In genomic region chr4:107444-108429, GRCh38 we compare ENCODE assay signal across 13 cellular contexts. TPM values are rescaled to one million over a fixed set of nuclear protein-coding genes. Genes with fewer than 3 reads are reported as not detected.
A peak's percentile ranks its signal among the peaks of the same experiment; 100 is the strongest.
DNase-seq lines count a peak whose midpoint lies in the region; ATAC-seq, FAIRE-seq and TF ChIP-seq lines count a peak whose summit lies in the region.
"Had no signal": no experiment of that assay in that cellular context is flagged by ENCODE, and none has a peak within 500 bp of the region (broad histone marks: within the 10 kb centered on the region; RNA-seq: fewer than 3 reads in every experiment).

No MANE protein-coding gene starts in this region.

- H3K27me3 ChIP-seq in CD8-positive, alpha-beta T cell (ENCODE audit: insufficient read depth, low read length) = no peaks in the 10 kb centered on the region
- peaks cover 52% of the 10 kb centered on the region for H3K27me3 ChIP-seq in WERI-Rb-1 (ENCODE audit: insufficient read depth, low read depth, severe bottlenecking)
- peaks cover 0 to 22% of the 10 kb centered on the region in 2 donors for H3K27me3 ChIP-seq in right atrium auricular region
- peaks cover 0 to 15% (median 0%) of the 10 kb centered on the region in 4 donors for H3K27me3 ChIP-seq in pancreas

- H3K4me3 ChIP-seq in CD8-positive, alpha-beta T cell (ENCODE audit: low read depth, low read length) = no peak overlapping the region
- peak overlapping the region; percentile 14; the same call in 1 of the 2 replicates for H3K4me3 ChIP-seq in WERI-Rb-1 (ENCODE audit: low read depth, low read length)
- peak overlapping the region; percentile 8 to 43 for H3K4me3 ChIP-seq in right atrium auricular region
- peak overlapping the region in 3 of 4 donors; percentile 7 to 45 (median 34) for H3K4me3 ChIP-seq in pancreas

- peaks cover 3% of the 10 kb centered on the region for H3K4me1 Mint-ChIP-seq in CD8-positive, alpha-beta T cell (ENCODE audit: low read depth)

- H3K27ac ChIP-seq in CD8-positive, alpha-beta T cell (ENCODE audit: low read depth, low read length) = no peak overlapping the region
- H3K27ac ChIP-seq in WERI-Rb-1 = no peak overlapping the region
- no peak overlapping the region for H3K27ac ChIP-seq in right atrium auricular region
- no peak overlapping the region for H3K27ac ChIP-seq in pancreas

- no peak for FAIRE-seq in pancreas (lab: Jason Lieb, UNC)

- CTCF ChIA-PET in CD8-positive, alpha-beta T cell (lab: Charles Lee) = no interaction called here

- H3K9me3 ChIP-seq in CD8-positive, alpha-beta T cell (ENCODE audit: low read length) = peaks cover 3% of the 10 kb centered on the region
- H3K9me3 ChIP-seq in WERI-Rb-1 (ENCODE audit: severe bottlenecking) (peaks cover 52% of the 10 kb centered on the region), right atrium auricular region (peaks cover 0 to 40% of the 10 kb centered on the region in 2 donors), pancreas (no peaks in the 10 kb centered on the region)

- intact Hi-C loops in CD8-positive, alpha-beta T cell (cut with DNase I, micrococcal nuclease) = no loop called here
- intact Hi-C loops in pancreas (cut with DNase I) = no loop called here

- POLR2A ChIA-PET in CD8-positive, alpha-beta T cell (lab: Charles Lee) = no interaction called here

- H3K4me1 ChIP-seq in CD8-positive, alpha-beta T cell (ENCODE audit: insufficient read depth, low read length) = no peaks in the 10 kb centered on the region
- H3K4me1 ChIP-seq in right atrium auricular region (peaks cover 0 to 13% of the 10 kb centered on the region in 2 donors), pancreas (no peaks in the 10 kb centered on the region)

- DNase-seq in CD8-positive, alpha-beta T cell = no peak
- peak; percentile 13 for DNase-seq in WERI-Rb-1
- DNase-seq in right atrium auricular region (ENCODE audit: low spot score) = no peak
- DNase-seq in pancreas = peak in 3 of 6 donors; percentile 19 to 66 (median 54)
- no peak for DNase-seq in AG08396 (ENCODE audit: low spot score)
- DNase-seq in NCI-H446 treated with DMSO at 0.1 percent for 48 hours (lab: John Stamatoyannopoulos, UW) = no peak
- DNase-seq: activated CD4-positive, alpha-beta T cell treated with anti-CD3 and anti-CD28 coated beads for 4 hours; DMS79 treated with DMSO at 0.1 percent for 48 hours; naive B cell; NCI-H1930 had no signal

- no peak for ATAC-seq in CD8-positive, alpha-beta T cell
- ATAC-seq in pancreas (peak in 3 of 4 donors; percentile 14 to 65 (median 59)), HG02938 (IDR thresholded peaks at IDR 0.05; ENCODE audit: unreplicated experiment) (no peak), GM18909 (IDR thresholded peaks at IDR 0.05; ENCODE audit: poor library complexity, unreplicated experiment) (no peak)
- ATAC-seq: esophagus mucosa had no signal

- TF ChIP-seq CTCF in CD8-positive, alpha-beta T cell (IDR thresholded peaks at IDR 0.05) = no peak
- TF ChIP-seq CTCF in WERI-Rb-1 (IDR thresholded peaks at IDR 0.05; ENCODE audit: low read depth, low read length) (no peak), right atrium auricular region (IDR thresholded peaks at IDR 0.05) (no peak), pancreas (IDR thresholded peaks at IDR 0.05) (no peak)

- peaks cover 12% of the 10 kb centered on the region for H3K36me3 Mint-ChIP-seq in CD8-positive, alpha-beta T cell

- no peak overlapping the region for H3K27ac Mint-ChIP-seq in CD8-positive, alpha-beta T cell

- H3K36me3 ChIP-seq in CD8-positive, alpha-beta T cell (ENCODE audit: insufficient read depth, low read length) = no peaks in the 10 kb centered on the region
- H3K36me3 ChIP-seq in WERI-Rb-1 = no peaks in the 10 kb centered on the region
- no peaks in the 10 kb centered on the region for H3K36me3 ChIP-seq in right atrium auricular region
- H3K36me3 ChIP-seq in pancreas = no peaks in the 10 kb centered on the region

- peaks cover 31% of the 10 kb centered on the region for H3K9me3 Mint-ChIP-seq in CD8-positive, alpha-beta T cell

- 5 to 7% methylated on average over 57 to 91 of the region's 91 CpGs for WGBS in pancreas, 2 donors

- peak overlapping the region; percentile 32 for H3K4me3 Mint-ChIP-seq in CD8-positive, alpha-beta T cell

- peaks cover 52% of the 10 kb centered on the region for H3K27me3 Mint-ChIP-seq in CD8-positive, alpha-beta T cell (ENCODE audit: low read depth)

RNA-seq across cellular contexts. Expression of gene ZNF718, which starts 16.6 kb away (rescaled TPM):
- total RNA-seq in CD8-positive, alpha-beta T cell = 1 to 10 TPM; 3.6 to 4.0 TPM
- total RNA-seq in right atrium auricular region (1 to 10 TPM; 2.4 to 3.5 TPM), pancreas (1 to 10 TPM; 1.9 to 5.8 (median 2.3) TPM)
- polyA plus RNA-seq in pancreas = 1 to 10 TPM; 1.2 TPM

RNA-seq across cellular contexts. Expression of gene ZNF595, which starts 54.6 kb away (rescaled TPM):
- total RNA-seq in CD8-positive, alpha-beta T cell = 1 to 10 TPM; 5.8 to 6.4 TPM
- total RNA-seq in right atrium auricular region = 10 to 100 TPM in 1 of 2 donors, 1 to 10 TPM in 1; 7.4 to 18.1 TPM
- 10 to 100 TPM in 4 of 6 donors, 1 to 10 TPM in 2; 8.6 to 14.7 (median 13.0) TPM for total RNA-seq in pancreas
- 1 to 10 TPM; 6.3 to 9.2 TPM for polyA plus RNA-seq in pancreas

Comparison
In these comparisons a context has a peak if more than half of its experiments do, and no peak if none do; other contexts are left out.
1. ATAC-seq: peak in pancreas (3 of 4); none in CD8-positive, alpha-beta T cell (single experiment), HG02938 (single experiment) and GM18909 (single experiment).